8 cellular contexts compared by ENCODE assay signal in genomic region chr12:48716168-48716492, GRCh38. TPM values are rescaled to one million over a fixed set of nuclear protein-coding genes. Genes with fewer than 3 reads are reported as not detected.
A peak's percentile ranks its signal among the peaks of the same experiment; 100 is the strongest.
DNase-seq lines count a peak whose midpoint lies in the region; ATAC-seq, FAIRE-seq and TF ChIP-seq lines count a peak whose summit lies in the region.

No MANE protein-coding gene starts in this region.

- H3K79me2 ChIP-seq in DND-41 (ENCODE audit: insufficient read depth, low read length) (peaks cover 58% of the 10 kb centered on the region), OCI-LY3 (ENCODE audit: low read length) (peaks cover 60% of the 10 kb centered on the region)

- H3K36me3 ChIP-seq in DND-41 (ENCODE audit: insufficient read depth, low read length) (peaks cover 43% of the 10 kb centered on the region), OCI-LY3 (replicated peaks; ENCODE audit: low read depth, low read length) (peaks cover 26% of the 10 kb centered on the region)

- H3K4me2 ChIP-seq in DND-41 (ENCODE audit: insufficient read depth, low read length), result peak overlapping the region; percentile 97
- H3K4me2 ChIP-seq in OCI-LY3 (ENCODE audit: low read length), result peak overlapping the region; percentile 100

- H3K4me1 ChIP-seq in DND-41 (ENCODE audit: insufficient read depth, low read length) (peaks cover 43% of the 10 kb centered on the region), OCI-LY3 (ENCODE audit: low read length) (peaks cover 14% of the 10 kb centered on the region)

- peaks cover 3% of the 10 kb centered on the region for H3K9me3 ChIP-seq in DND-41 (ENCODE audit: insufficient read depth, low read length, severe bottlenecking)
- no peaks in the 10 kb centered on the region for H3K9me3 ChIP-seq in OCI-LY3 (ENCODE audit: insufficient read depth, low read length)

- FAIRE-seq in RCC 7860 (lab: Jason Lieb, UNC), result no peak

- H3K9me3 Mint-ChIP-seq in osteocyte (ENCODE audit: unreplicated experiment), result peaks cover 8% of the 10 kb centered on the region

- DNase-seq in DND-41, result no peak
- DNase-seq in epithelial cell of proximal tubule (ENCODE audit: low read depth), result no peak
- DNase-seq in osteocyte (ENCODE audit: extremely low spot score, unreplicated experiment), result no peak
- no peak for DNase-seq in hippocampal formation (lab: John Stamatoyannopoulos, UW)
- DNase-seq in RCC 7860 (ENCODE audit: low spot score), result no peak

- peak overlapping the region; percentile 91 for H2AFZ ChIP-seq in DND-41 (ENCODE audit: low read depth, low read length)
- H2AFZ ChIP-seq in OCI-LY3 (ENCODE audit: low read depth, low read length), result peak overlapping the region; percentile 58; the same call in 1 of the 2 replicates

- H3K27me3 ChIP-seq in DND-41 (ENCODE audit: insufficient read depth, low read length, poor library complexity) (no peaks in the 10 kb centered on the region), OCI-LY3 (ENCODE audit: low read depth, low read length) (no peaks in the 10 kb centered on the region)

- H4K20me1 ChIP-seq in DND-41 (ENCODE audit: insufficient read depth, low read length) (peaks cover 43% of the 10 kb centered on the region; the same call in 1 of the 2 replicates), OCI-LY3 (ENCODE audit: insufficient read depth, low read length) (peaks cover 14% of the 10 kb centered on the region; the same call in 1 of the 2 replicates)

- H3K27ac Mint-ChIP-seq in osteocyte (ENCODE audit: unreplicated experiment), result peak overlapping the region; percentile 98

- peaks cover 13% of the 10 kb centered on the region for H3K36me3 Mint-ChIP-seq in osteocyte (ENCODE audit: unreplicated experiment)

- peak overlapping the region; percentile 85 to 92 for H3K4me3 ChIP-seq in DND-41 (ENCODE audit: low read depth in 1 of 2, low read length in 2 of 2)
- peak overlapping the region; percentile 95 for H3K4me3 ChIP-seq in OCI-LY3 (ENCODE audit: low read length)
- H3K4me3 ChIP-seq in epithelial cell of proximal tubule (ENCODE audit: low read depth, low read length), result peak overlapping the region; percentile 77

- H3K27me3 Mint-ChIP-seq in osteocyte (ENCODE audit: unreplicated experiment), result no peaks in the 10 kb centered on the region

- H3K27ac ChIP-seq in DND-41 (ENCODE audit: low read length) (peak overlapping the region; percentile 95), OCI-LY3 (ENCODE audit: low read length) (peak overlapping the region; percentile 85)

- H3K4me3 Mint-ChIP-seq in osteocyte (ENCODE audit: unreplicated experiment), result peak overlapping the region; percentile 97

- TF ChIP-seq CTCF in DND-41 (IDR thresholded peaks at IDR 0.05; ENCODE audit: borderline replicate concordance, extremely low read depth, low read length, poor library complexity, severe bottlenecking) (no peak), OCI-LY3 (IDR thresholded peaks at IDR 0.05; ENCODE audit: low read depth, low read length) (no peak), epithelial cell of proximal tubule (conservative IDR thresholded peaks at IDR 0.05; ENCODE audit: low read depth, low read length) (no peak), osteocyte (IDR thresholded peaks at IDR 0.05) (no peak)

- H3K9ac ChIP-seq in DND-41 (ENCODE audit: low read depth, low read length), result peak overlapping the region; percentile 90
- peak overlapping the region; percentile 96 for H3K9ac ChIP-seq in OCI-LY3 (ENCODE audit: low read length)

- ATAC-seq in DND-41 (ENCODE audit: insufficient read depth, low read depth) (peak; percentile 27; the same call in 2 of the 3 replicates), GM21360 (IDR thresholded peaks at IDR 0.05; ENCODE audit: unreplicated experiment) (no peak), GM21723 (IDR thresholded peaks at IDR 0.05; ENCODE audit: unreplicated experiment) (no peak)

- H3K4me1 Mint-ChIP-seq in osteocyte (ENCODE audit: unreplicated experiment), result peaks cover 37% of the 10 kb centered on the region

RNA-seq across cellular contexts. Expression of gene CCNT1, which starts 0.4 kb away (rescaled TPM):
- total RNA-seq in epithelial cell of proximal tubule (15.6 and 15.9 TPM in 2 replicates), osteocyte (32.9 and 33.8 TPM in 2 replicates)

RNA-seq across cellular contexts. Expression of gene KANSL2, which starts 34.1 kb away (rescaled TPM):
- 69.0 and 90.4 TPM in 2 replicates for total RNA-seq in epithelial cell of proximal tubule
- 26.3 and 31.0 TPM in 2 replicates for total RNA-seq in osteocyte
